Comparison of ENCODE assay signal across 24 cellular contexts in the genomic region with DNA sequence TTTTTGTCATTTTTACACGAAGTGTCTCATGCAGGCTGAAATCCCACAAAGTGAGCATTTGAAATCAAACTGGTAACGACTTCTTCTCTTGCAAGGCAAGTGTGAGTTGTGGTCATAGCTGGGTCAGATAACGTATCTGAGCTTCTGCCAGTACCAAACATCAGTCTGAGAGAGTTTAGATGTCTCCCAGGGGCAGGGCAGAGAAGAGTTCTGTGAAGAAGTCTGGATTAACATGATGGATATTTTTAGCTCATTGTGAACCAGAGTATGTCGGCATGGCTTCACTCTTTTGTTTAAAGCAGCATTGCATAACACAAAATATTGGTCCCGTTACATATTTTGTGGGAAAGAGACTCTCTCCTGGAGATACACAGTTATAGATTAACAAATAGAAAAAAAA.
"Had no signal": no experiment of that assay in that cellular context is flagged by ENCODE, and none has a peak within 500 bp of the region (broad histone marks: within the 10 kb centered on the region; RNA-seq: fewer than 3 reads in every experiment).

No MANE protein-coding gene starts in this region.

- ATAC-seq: left colon; left lung; lower lobe of right lung; naive thymus-derived CD8-positive, alpha-beta T cell; right lobe of liver; stimulated activated naive B cell treated with anti-CD40 and anti-IgM and Interleukin-4, amounts not matched to agents 10 μg/mL and 1 μg/mL and 100 μg/mL, for 72 hours; stimulated activated naive CD8-positive, alpha-beta T cell treated with anti-CD3 and anti-CD28 coated beads, Interleukin-15, Interleukin-2, amounts not matched to agents 100 U/mL and 50 U/mL, for 24 hours had no signal

- H3K4me1 ChIP-seq: left lung, lower lobe of right lung, parathyroid adenoma, right atrium auricular region, right lobe of liver, stomach, testis, thyroid gland, uterus had no signal

- H3K27ac ChIP-seq: left lung, lower lobe of right lung, neutrophil, parathyroid adenoma, right atrium auricular region, right lobe of liver, stomach, testis, thyroid gland, uterus had no signal

- H3K27me3 ChIP-seq: left lung, neutrophil, right atrium auricular region, right lobe of liver, stomach, testis, thyroid gland, uterus had no signal

- H3K4me3 ChIP-seq: left lung, lower lobe of right lung, right atrium auricular region, right lobe of liver, smooth muscle cell, stomach, testis, thyroid gland, uterus had no signal

- DNase-seq: hypothalamus; immature natural killer cell; kidney; left colon; lower lobe of right lung; mammary epithelial cell; mesenchymal stem cell; naive thymus-derived CD8-positive, alpha-beta T cell; occipital lobe; right lobe of liver; stimulated activated CD4-positive, alpha-beta T cell treated with anti-CD3 and anti-CD28 coated beads, Interleukin-1b, Interleukin-23, amount 100 ng/mL, for 48 hours; stimulated activated CD4-positive, alpha-beta T cell treated with anti-CD3 and anti-CD28 coated beads, Interleukin-2, amount 100 ng/mL, for 48 hours; stimulated activated naive B cell treated with anti-CD40 and anti-IgM and Interleukin-4, amounts not matched to agents 10 μg/mL and 1 μg/mL and 100 μg/mL, for 72 hours; stimulated activated naive CD8-positive, alpha-beta T cell treated with anti-CD3 and anti-CD28 coated beads, Interleukin-15, Interleukin-2, amounts not matched to agents 100 U/mL and 50 U/mL, for 24 hours; stomach; testis; thyroid gland; uterus had no signal

- FAIRE-seq: islet of Langerhans had no signal

- H3K9me3 ChIP-seq: neutrophil, right lobe of liver, testis, thyroid gland, uterus had no signal

- H3K36me3 ChIP-seq: left lung, lower lobe of right lung, neutrophil, right atrium auricular region, right lobe of liver, stomach, thyroid gland, uterus had no signal
